In genomic region chr16:83355570-83356218, GRCh38 we compare ENCODE assay signal across 16 cellular contexts.
DNase-seq lines count a peak whose midpoint lies in the region; ATAC-seq, FAIRE-seq and TF ChIP-seq lines count a peak whose summit lies in the region.
"Had no signal": no experiment of that assay in that cellular context is flagged by ENCODE, and none has a peak within 500 bp of the region (broad histone marks: within the 10 kb centered on the region; RNA-seq: fewer than 3 reads in every experiment).

No MANE protein-coding gene starts in this region.

- H2BK5ac ChIP-seq in neuronal stem cell (ENCODE audit: low read length) = no peak overlapping the region

- peak overlapping the region; percentile 61 for H4K91ac ChIP-seq in neuronal stem cell (ENCODE audit: low read depth, low read length, poor library complexity)

- H3K4me1 ChIP-seq in neuronal stem cell (ENCODE audit: control insufficient read depth in 2 of 2, insufficient read depth in 1 of 2, low read depth in 1 of 2, low read length in 2 of 2) (no peaks in the 10 kb centered on the region), kidney (ENCODE audit: control insufficient read depth in 1 of 2, insufficient read depth in 1 of 2, low read depth in 1 of 2, low read length in 2 of 2) (no peaks in the 10 kb centered on the region)

- intact Hi-C loops in kidney (cut with DNase I) = no loop called here

- no peak for FAIRE-seq in kidney (lab: Jason Lieb, UNC)
- FAIRE-seq: G401.6 had no signal

- no peak overlapping the region for H3K4me3 ChIP-seq in neuronal stem cell (ENCODE audit: low read length in 2 of 2)
- no peak overlapping the region for H3K4me3 ChIP-seq in kidney (ENCODE audit: low read length in 2 of 2)
- H3K4me3 ChIP-seq: BLaER1 treated with 17β-estradiol and CSF1 and Interleukin-3, amounts not matched to agents 10 nM and 100 nM; PC-9 had no signal

- no peaks in the 10 kb centered on the region for H3K27me3 ChIP-seq in neuronal stem cell (ENCODE audit: control insufficient read depth in 3 of 3, insufficient read depth in 3 of 3, low read depth in 1 of 3, low read length in 3 of 3)
- H3K27me3 ChIP-seq: BLaER1 treated with 17β-estradiol and CSF1 and Interleukin-3, amounts not matched to agents 10 nM and 100 nM had no signal

- H2BK120ac ChIP-seq in neuronal stem cell (ENCODE audit: low read depth, low read length) = no peak overlapping the region

- H2BK15ac ChIP-seq in neuronal stem cell (ENCODE audit: low read length) = no peak overlapping the region

- H3K14ac ChIP-seq in neuronal stem cell (ENCODE audit: low read length) = no peak overlapping the region

- H2BK12ac ChIP-seq in neuronal stem cell (ENCODE audit: low read length) = no peak overlapping the region

- DNase-seq in activated CD4-positive, alpha-beta T cell treated with anti-CD3 and anti-CD28 coated beads for 48 hours = peak; percentile 5
- DNase-seq in activated CD4-positive, alpha-beta T cell treated with anti-CD3 and anti-CD28 coated beads for 4 hours = no peak
- DNase-seq in NCI-H69 (lab: John Stamatoyannopoulos, UW) = peak; percentile 3
- DNase-seq in neuronal stem cell (ENCODE audit: low spot score) = no peak
- no peak for DNase-seq in NCI-H2171 treated with DMSO at 0.1 percent for 48 hours (lab: John Stamatoyannopoulos, UW)
- DNase-seq in kidney = no peak
- DNase-seq: 8988T, NCI-H2107, NCI-H2227 treated with DMSO at 0.1 percent for 48 hours, NCI-H524 treated with DMSO at 0.1 percent for 48 hours had no signal

- WGBS in neuronal stem cell (ENCODE audit: extremely low coverage in 2 of 2, insufficient read length in 2 of 2, insufficient replicate concordance in 1 of 2), 2 donors = no CpG with 5 or more reads among the region's 8 CpGs

- no peak overlapping the region for H3K4me2 ChIP-seq in neuronal stem cell (ENCODE audit: insufficient read depth, low read length, poor library complexity, severe bottlenecking)
- H3K4me2 ChIP-seq: BLaER1 treated with 17β-estradiol and CSF1 and Interleukin-3, amounts not matched to agents 10 nM and 100 nM; PC-9 had no signal

- no peak for TF ChIP-seq CTCF in kidney (IDR thresholded peaks at IDR 0.05; ENCODE audit: borderline replicate concordance, extremely low read depth, insufficient read depth)

- peak; percentile 47 for ATAC-seq in GM18867 (IDR thresholded peaks at IDR 0.05; ENCODE audit: unreplicated experiment)
- no peak for ATAC-seq in GM18858 (IDR thresholded peaks at IDR 0.05; ENCODE audit: unreplicated experiment)
- ATAC-seq: CD8-positive, alpha-beta T cell had no signal

- H3K36me3 ChIP-seq in neuronal stem cell (replicated peaks in 1 of 2; ENCODE audit: control insufficient read depth in 2 of 2, insufficient read depth in 2 of 2, low read length in 2 of 2) (no peaks in the 10 kb centered on the region), kidney (ENCODE audit: control insufficient read depth in 1 of 2, insufficient read depth in 2 of 2, low read length in 2 of 2) (no peaks in the 10 kb centered on the region)
- H3K36me3 ChIP-seq: BLaER1 treated with 17β-estradiol and CSF1 and Interleukin-3, amounts not matched to agents 10 nM and 100 nM had no signal

- H4K8ac ChIP-seq in neuronal stem cell (ENCODE audit: low read depth, low read length) = no peak overlapping the region

- no peak overlapping the region for H2AFZ ChIP-seq in neuronal stem cell (ENCODE audit: low read length)
- H2AFZ ChIP-seq: PC-9 had no signal

- no peak overlapping the region for H3K23ac ChIP-seq in neuronal stem cell (ENCODE audit: low read depth, low read length, poor library complexity)

- no peak overlapping the region for H3K18ac ChIP-seq in neuronal stem cell (ENCODE audit: low read length)

- no peak overlapping the region for H3K27ac ChIP-seq in neuronal stem cell (replicated peaks; ENCODE audit: low read length)
- H3K27ac ChIP-seq in kidney (ENCODE audit: low read depth in 2 of 2, low read length in 2 of 2) = no peak overlapping the region
- H3K27ac ChIP-seq: BLaER1 treated with 17β-estradiol and CSF1 and Interleukin-3, amounts not matched to agents 10 nM and 100 nM; PC-9 had no signal

- H3K9me3 ChIP-seq in neuronal stem cell (replicated peaks in 1 of 2; ENCODE audit: control insufficient read depth in 2 of 2, insufficient read depth in 1 of 2, low read depth in 1 of 2, low read length in 2 of 2) (no peaks in the 10 kb centered on the region), kidney (ENCODE audit: control insufficient read depth in 1 of 2, low read length in 2 of 2) (no peaks in the 10 kb centered on the region)

- no peak overlapping the region for H2AK5ac ChIP-seq in neuronal stem cell (ENCODE audit: low read depth, low read length)

- no peaks in the 10 kb centered on the region for H3K79me1 ChIP-seq in neuronal stem cell (ENCODE audit: low read depth, low read length)

- no peak overlapping the region for H3K4ac ChIP-seq in neuronal stem cell (ENCODE audit: low read length)

- no peak overlapping the region for H3K9ac ChIP-seq in neuronal stem cell (ENCODE audit: low read depth, low read length, poor library complexity)
- no peak overlapping the region for H3K9ac ChIP-seq in kidney (ENCODE audit: low read length in 2 of 2)
- H3K9ac ChIP-seq: BLaER1 treated with 17β-estradiol and CSF1 and Interleukin-3, amounts not matched to agents 10 nM and 100 nM had no signal

Comparison
In these comparisons a context has a peak if more than half of its experiments do, and no peak if none do; other contexts are left out.
1. DNase-seq: peak in activated CD4-positive, alpha-beta T cell treated with anti-CD3 and anti-CD28 coated beads for 48 hours (single experiment) and NCI-H69 (single experiment); none in activated CD4-positive, alpha-beta T cell treated with anti-CD3 and anti-CD28 coated beads for 4 hours (0 of 2), neuronal stem cell (single experiment), NCI-H2171 treated with DMSO at 0.1 percent for 48 hours (single experiment) and kidney (single experiment).